Comparison of ENCODE assay signal across 9 cellular contexts in genomic region chr7:12244129-12244528, GRCh38. TPM values are rescaled to one million over a fixed set of nuclear protein-coding genes. Genes with fewer than 3 reads are reported as not detected.
DNase-seq lines count a peak whose midpoint lies in the region; ATAC-seq, FAIRE-seq and TF ChIP-seq lines count a peak whose summit lies in the region.
"Had no signal": no experiment of that assay in that cellular context is flagged by ENCODE, and none has a peak within 500 bp of the region (broad histone marks: within the 10 kb centered on the region; RNA-seq: fewer than 3 reads in every experiment).

No MANE protein-coding gene starts in this region.

- no peaks in the 10 kb centered on the region for H3K9me3 ChIP-seq in OCI-LY7 (ENCODE audit: low read length)
- no peaks in the 10 kb centered on the region for H3K9me3 ChIP-seq in naive thymus-derived CD4-positive, alpha-beta T cell (ENCODE audit: control insufficient read depth in 2 of 3, low read length in 3 of 3)

- intact Hi-C loops in OCI-LY7 (cut with micrococcal nuclease; ENCODE audit: unreplicated experiment), result no loop called here
- intact Hi-C loops in naive thymus-derived CD4-positive, alpha-beta T cell (cut with micrococcal nuclease), result no loop called here

- no peak overlapping the region for H3K27ac ChIP-seq in 22Rv1
- no peak overlapping the region for H3K27ac ChIP-seq in OCI-LY7 (ENCODE audit: low read depth, low read length, poor library complexity, severe bottlenecking)
- no peak overlapping the region for H3K27ac ChIP-seq in naive thymus-derived CD4-positive, alpha-beta T cell (ENCODE audit: low read depth, low read length)

- no peak overlapping the region for H3K27ac Mint-ChIP-seq in naive thymus-derived CD4-positive, alpha-beta T cell

- H3K36me3 ChIP-seq in OCI-LY7 (ENCODE audit: insufficient read depth, low read length), result no peaks in the 10 kb centered on the region
- H3K36me3 ChIP-seq in naive thymus-derived CD4-positive, alpha-beta T cell (ENCODE audit: control insufficient read depth in 2 of 3, insufficient read depth in 3 of 3, low read length in 3 of 3), result no peaks in the 10 kb centered on the region

- peaks cover 0 to 5% (median 0%) of the 10 kb centered on the region in 11 donors for H3K9me3 Mint-ChIP-seq in naive thymus-derived CD4-positive, alpha-beta T cell

- no peaks in the 10 kb centered on the region for H4K20me1 ChIP-seq in OCI-LY7 (ENCODE audit: insufficient read depth, low read length)

- H3K4me2 ChIP-seq in OCI-LY7 (ENCODE audit: low read length), result no peak overlapping the region

- peaks cover 0 to 21% (median 9%) of the 10 kb centered on the region in 5 donors for H3K36me3 Mint-ChIP-seq in naive thymus-derived CD4-positive, alpha-beta T cell

- H2AFZ ChIP-seq in OCI-LY7 (ENCODE audit: low read length), result no peak overlapping the region

- no peaks in the 10 kb centered on the region for H3K9me2 ChIP-seq in OCI-LY7 (ENCODE audit: insufficient read depth, low read length)

- CTCF ChIA-PET in OCI-LY7 (lab: Charles Lee; ENCODE audit: unreplicated experiment), result no interaction called here
- CTCF ChIA-PET in naive thymus-derived CD4-positive, alpha-beta T cell (lab: Charles Lee), result interaction anchor here (0.5 to 0.6 kb wide), 2 partner anchors 12 to 132 kb away, joined by 3 read pairs; no protein-coding TSS in a partner anchor

- H3K4me3 Mint-ChIP-seq in naive thymus-derived CD4-positive, alpha-beta T cell, result no peak overlapping the region

- no peak for DNase-seq in GM19239 (ENCODE audit: insufficient read length, low spot score)
- no peak for DNase-seq in OCI-LY7 (ENCODE audit: low spot score)
- peak; percentile 8 for DNase-seq in fibroblast of the aortic adventitia (ENCODE audit: low read depth)
- no peak for DNase-seq in GM03348 (ENCODE audit: low spot score)
- DNase-seq in NOMO-1 treated with dmso at 0.1 percent for 144 hours (lab: John Stamatoyannopoulos, UW; ENCODE audit: unreplicated experiment), result no peak
- DNase-seq in naive thymus-derived CD4-positive, alpha-beta T cell, result no peak
- no peak for DNase-seq in GM19238 (ENCODE audit: insufficient read length, low spot score)
- DNase-seq: Right ventricle myocardium superior had no signal

- TF ChIP-seq CTCF in 22Rv1 (IDR thresholded peaks at IDR 0.05) (peak; percentile 79), OCI-LY7 (conservative IDR thresholded peaks at IDR 0.05; ENCODE audit: low read length) (0 out of 2 replicates have a peak, but pooled peaks have one; percentile 24), fibroblast of the aortic adventitia (IDR thresholded peaks at IDR 0.05; ENCODE audit: insufficient read depth, low read length) (peak; percentile 40)

- H3K79me2 ChIP-seq in OCI-LY7 (ENCODE audit: insufficient read depth, low read depth, low read length), result no peaks in the 10 kb centered on the region

- no peak overlapping the region for H3K4me3 ChIP-seq in OCI-LY7 (ENCODE audit: low read depth, low read length, poor library complexity, severe bottlenecking)
- no peak overlapping the region for H3K4me3 ChIP-seq in fibroblast of the aortic adventitia (ENCODE audit: low read depth, low read length)
- no peak overlapping the region for H3K4me3 ChIP-seq in naive thymus-derived CD4-positive, alpha-beta T cell (ENCODE audit: low read length)

- peak; percentile 39 for FAIRE-seq in GM19239 (lab: Jason Lieb, UNC)

- no TSS peak for BruUV-seq in OCI-LY7 (replicated peaks; lab: Mats Ljungman, UMichigan)

- H3K27me3 ChIP-seq in naive thymus-derived CD4-positive, alpha-beta T cell (ENCODE audit: control insufficient read depth in 2 of 2, insufficient read depth in 2 of 2, low read length in 2 of 2), result no peaks in the 10 kb centered on the region

- no peaks in the 10 kb centered on the region for H3K4me1 ChIP-seq in OCI-LY7 (ENCODE audit: insufficient read depth, low read length, poor library complexity, severe bottlenecking)
- no peaks in the 10 kb centered on the region for H3K4me1 ChIP-seq in naive thymus-derived CD4-positive, alpha-beta T cell (ENCODE audit: control insufficient read depth in 2 of 2, insufficient read depth in 2 of 2, low read length in 2 of 2)

- H3K27me3 Mint-ChIP-seq in naive thymus-derived CD4-positive, alpha-beta T cell, result peaks cover 0 to 3% (median 0%) of the 10 kb centered on the region in 5 donors

- ATAC-seq in naive thymus-derived CD4-positive, alpha-beta T cell, result no peak

- H3K4me1 Mint-ChIP-seq in naive thymus-derived CD4-positive, alpha-beta T cell, result peaks cover 8 to 18% (median 15%) of the 10 kb centered on the region in 7 donors

- POLR2A ChIA-PET in OCI-LY7 (lab: Charles Lee), result no interaction called here
- POLR2A ChIA-PET in naive thymus-derived CD4-positive, alpha-beta T cell (lab: Charles Lee), result no interaction called here

RNA-seq across cellular contexts. Expression of gene TMEM106B, which starts 33.0 kb away (rescaled TPM):
- 2.9 and 5.6 TPM in 2 replicates for total RNA-seq in OCI-LY7 (2014; rRNA removed; shearing (Covaris generic))
- 9.6 and 12.2 TPM in 2 replicates for total RNA-seq in OCI-LY7 (2022)
- total RNA-seq in fibroblast of the aortic adventitia (ENCODE audit: low replicate concordance), result 50.2 and 146 TPM in 2 replicates
- total RNA-seq in naive thymus-derived CD4-positive, alpha-beta T cell, result 10 to 100 TPM; 22.8 to 69.2 (median 40.1) TPM
- polyA plus RNA-seq in naive thymus-derived CD4-positive, alpha-beta T cell, result 10 to 100 TPM; 31.4 to 48.1 TPM

Comparison
In these comparisons a context has a peak if more than half of its experiments do, and no peak if none do; other contexts are left out.
1. CTCF ChIP-seq: peak in every context shown above with its lines; median percentile 79 in 22Rv1; 40 in fibroblast of the aortic adventitia; 24 in OCI-LY7.